In genomic region chr9:93964685-93965084, GRCh38 we compare ENCODE assay signal across 26 cellular contexts. TPM values are rescaled to one million over a fixed set of nuclear protein-coding genes. Genes with fewer than 3 reads are reported as not detected.
DNase-seq lines count a peak whose midpoint lies in the region; ATAC-seq and TF ChIP-seq lines count a peak whose summit lies in the region.
"Had no signal": no experiment of that assay in that cellular context is flagged by ENCODE, and none has a peak within 500 bp of the region (broad histone marks: within the 10 kb centered on the region; RNA-seq: fewer than 3 reads in every experiment).

No MANE protein-coding gene starts in this region.

- intact Hi-C loops in colonic mucosa (cut with DNase I) (loop anchor here (5.0 kb wide), 1 partner anchor 132 kb away; no protein-coding TSS in a partner anchor), posterior vena cava (cut with DNase I) (loop anchor here in 1 of 2 donors (5.0 to 10.0 kb wide), 3 partner anchors 140 to 390 kb away; partner anchors contain the start of gene PHF2)

- H3K9me3 Mint-ChIP-seq in activated CD8-positive, alpha-beta memory T cell treated with anti-CD3 and anti-CD28 coated beads, Interleukin-2, amount 10 ng/mL, durations not matched to agents 7 days and 5 days (ENCODE audit: low read depth): no peaks in the 10 kb centered on the region
- H3K9me3 Mint-ChIP-seq: CD4-positive, CD25-positive, alpha-beta regulatory T cell had no signal

- H3K36me3 ChIP-seq in colonic mucosa: no peaks in the 10 kb centered on the region
- H3K36me3 ChIP-seq: BE2C, HAP-1, SJCRH30 had no signal

- no peak overlapping the region for H3K27ac ChIP-seq in colonic mucosa
- H3K27ac ChIP-seq: KMS-11, RWPE1, SJCRH30 had no signal

- H3K4me3 Mint-ChIP-seq in activated CD8-positive, alpha-beta memory T cell treated with anti-CD3 and anti-CD28 coated beads, Interleukin-2, amount 10 ng/mL, durations not matched to agents 7 days and 5 days: no peak overlapping the region
- H3K4me3 Mint-ChIP-seq: CD4-positive, CD25-positive, alpha-beta regulatory T cell had no signal

- H3K27me3 ChIP-seq in colonic mucosa: peaks cover 21% of the 10 kb centered on the region
- H3K27me3 ChIP-seq: SJCRH30 had no signal

- H3K4me1 ChIP-seq in colonic mucosa: peaks cover 8% of the 10 kb centered on the region
- H3K4me1 ChIP-seq: BE2C, HAP-1 had no signal

- H3K9ac ChIP-seq in colonic mucosa (ENCODE audit: low read depth in 2 of 2, low read length in 2 of 2): no peak overlapping the region
- H3K9ac ChIP-seq: KMS-11 had no signal

- peak; percentile 29 for DNase-seq in activated CD8-positive, alpha-beta memory T cell treated with anti-CD3 and anti-CD28 coated beads, Interleukin-2, amount 10 ng/mL, durations not matched to agents 7 days and 5 days
- DNase-seq in activated CD8-positive, alpha-beta memory T cell treated with anti-CD3 and anti-CD28 coated beads, Interleukin-2, amount 50 U/mL, for 48 hours: no peak
- DNase-seq in GM10266 (ENCODE audit: extremely low spot score) (peak; percentile 18), colonic mucosa (peak; percentile 12), posterior vena cava (ENCODE audit: low spot score) (peak; percentile 53), SIG-M5 (lab: John Stamatoyannopoulos, UW) (no peak), SKM-1 (lab: John Stamatoyannopoulos, UW; ENCODE audit: unreplicated experiment) (no peak)
- DNase-seq: 8988T; BE2C; CD4-positive, CD25-positive, alpha-beta regulatory T cell; COR-L47; DMS 273 treated with DMSO at 0.1 percent for 48 hours; DND-41; MV-4-11; NCI-H1694 treated with DMSO at 0.1 percent for 48 hours; NCI-H2107; NCI-H226; NCI-H524; NCI-H82; SJCRH30 had no signal

- H3K4me3 ChIP-seq in colonic mucosa: no peak overlapping the region
- H3K4me3 ChIP-seq: HAP-1, SJCRH30 had no signal

- no peak for ATAC-seq in activated CD8-positive, alpha-beta memory T cell treated with anti-CD3 and anti-CD28 coated beads, Interleukin-2, amount 10 ng/mL, durations not matched to agents 7 days and 5 days
- no peak for ATAC-seq in HG02885 (IDR thresholded peaks at IDR 0.05; ENCODE audit: poor library complexity, unreplicated experiment)

- CTCF ChIA-PET in activated CD8-positive, alpha-beta memory T cell treated with anti-CD3 and anti-CD28 coated beads, Interleukin-2, amount 10 ng/mL, durations not matched to agents 7 days and 5 days (lab: Charles Lee): interaction anchor here (0.6 to 4.3 kb wide), 4 partner anchors 137 to 285 kb away, joined by 3 to 34 read pairs (median 4); no protein-coding TSS in a partner anchor

- TF ChIP-seq CTCF in GM10266 (IDR thresholded peaks at IDR 0.05; ENCODE audit: control insufficient read depth, insufficient read depth, low read depth, missing control alignments) (no peak), colonic mucosa (IDR thresholded peaks at IDR 0.05) (no peak)

- no peaks in the 10 kb centered on the region for H3K36me3 Mint-ChIP-seq in activated CD8-positive, alpha-beta memory T cell treated with anti-CD3 and anti-CD28 coated beads, Interleukin-2, amount 10 ng/mL, durations not matched to agents 7 days and 5 days
- H3K36me3 Mint-ChIP-seq: CD4-positive, CD25-positive, alpha-beta regulatory T cell had no signal

- H3K4me1 Mint-ChIP-seq in activated CD8-positive, alpha-beta memory T cell treated with anti-CD3 and anti-CD28 coated beads, Interleukin-2, amount 10 ng/mL, durations not matched to agents 7 days and 5 days: peaks cover 13% of the 10 kb centered on the region

- H3K9me3 ChIP-seq in colonic mucosa: no peaks in the 10 kb centered on the region
- H3K9me3 ChIP-seq: BE2C, HAP-1, SJCRH30 had no signal

- H3K27me3 Mint-ChIP-seq in activated CD8-positive, alpha-beta memory T cell treated with anti-CD3 and anti-CD28 coated beads, Interleukin-2, amount 10 ng/mL, durations not matched to agents 7 days and 5 days: peaks cover 42% of the 10 kb centered on the region

- H3K27ac Mint-ChIP-seq in activated CD8-positive, alpha-beta memory T cell treated with anti-CD3 and anti-CD28 coated beads, Interleukin-2, amount 10 ng/mL, durations not matched to agents 7 days and 5 days: no peak overlapping the region
- H3K27ac Mint-ChIP-seq: CD4-positive, CD25-positive, alpha-beta regulatory T cell had no signal

RNA-seq across cellular contexts. Expression of gene BARX1, which starts 9.5 kb away (rescaled TPM):
- total RNA-seq in activated CD8-positive, alpha-beta memory T cell treated with anti-CD3 and anti-CD28 coated beads, Interleukin-2, amount 10 ng/mL, durations not matched to agents 7 days and 5 days: not detected
- total RNA-seq in colonic mucosa (not detected), posterior vena cava (not detected)
- total RNA-seq: CD4-positive, CD25-positive, alpha-beta regulatory T cell; G401; HT-29; SJCRH30 had no signal

Comparison
In these comparisons a context has a peak if more than half of its experiments do, and no peak if none do; other contexts are left out.
1. DNase-seq: peak in activated CD8-positive, alpha-beta memory T cell treated with anti-CD3 and anti-CD28 coated beads, Interleukin-2, amount 10 ng/mL, durations not matched to agents 7 days and 5 days (single experiment), GM10266 (single experiment), colonic mucosa (single experiment) and posterior vena cava (single experiment); none in activated CD8-positive, alpha-beta memory T cell treated with anti-CD3 and anti-CD28 coated beads, Interleukin-2, amount 50 U/mL, for 48 hours (single experiment), SIG-M5 (single experiment) and SKM-1 (single experiment).